ENCODE assay signal across 25 cellular contexts in the genomic region with DNA sequence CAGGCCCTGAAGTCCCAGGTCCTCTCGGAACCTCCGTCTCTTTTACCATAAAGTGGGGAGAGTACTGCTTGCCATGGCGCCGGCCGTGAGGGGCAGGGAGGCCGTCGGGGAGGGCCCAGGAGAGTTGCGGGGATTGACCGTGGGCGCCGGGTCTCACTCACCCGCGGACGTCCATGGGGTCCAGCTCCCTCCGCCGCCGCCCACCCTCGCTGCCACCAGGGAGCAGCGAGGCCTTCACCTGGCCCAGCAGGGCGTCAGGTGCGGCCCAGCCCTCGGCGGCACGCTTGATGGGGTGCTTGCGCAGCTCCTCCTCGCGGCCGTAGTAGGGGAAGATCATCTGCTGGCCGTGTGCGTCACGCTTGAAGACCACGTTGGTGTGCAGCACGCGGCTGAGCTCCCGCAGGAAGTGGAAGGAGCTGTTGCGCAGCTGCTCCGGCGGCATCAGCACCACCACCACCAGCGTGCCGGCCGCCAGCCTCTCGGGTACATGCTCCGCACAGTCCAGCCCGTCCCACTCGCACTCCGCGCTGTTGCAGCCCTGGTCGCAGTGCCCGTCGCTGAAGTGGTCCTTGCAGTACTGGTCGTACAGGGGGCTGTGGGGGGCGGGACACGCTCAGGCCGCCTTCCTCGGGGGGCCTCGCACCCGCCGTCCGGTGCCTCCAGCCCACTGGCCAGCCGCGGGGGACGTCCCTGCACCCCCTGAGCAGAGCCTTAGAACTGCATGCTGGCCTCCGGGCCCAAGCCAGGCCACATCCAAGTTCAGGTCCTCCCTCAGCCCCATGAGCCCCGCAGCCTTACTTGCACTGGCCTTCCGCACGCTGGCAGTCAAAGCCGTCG.
"Had no signal": no experiment of that assay in that cellular context is flagged by ENCODE, and none has a peak within 500 bp of the region (broad histone marks: within the 10 kb centered on the region; RNA-seq: fewer than 3 reads in every experiment).

No MANE protein-coding gene starts in this region.

- H3K27ac Mint-ChIP-seq: nephron progenitor cell; stimulated activated effector memory CD8-positive, alpha-beta T cell treated with anti-CD3 and anti-CD28 coated beads, Interleukin-12 subunit alpha, Interleukin-12 subunit beta, amount 100 ng/mL, for 72 hours had no signal

- H3K27me3 ChIP-seq: dorsolateral prefrontal cortex, esophagus muscularis mucosa, foreskin keratinocyte, heart right ventricle, left lung, ovary, sigmoid colon, stomach, thyroid gland had no signal

- H3K36me3 ChIP-seq: ovary had no signal

- H3K4me3 ChIP-seq: dorsolateral prefrontal cortex, esophagus muscularis mucosa, heart right ventricle, left lung, ovary, psoas muscle, sigmoid colon, stomach, thyroid gland had no signal

- H3K4me1 ChIP-seq: foreskin keratinocyte, left lung, psoas muscle, sigmoid colon, stomach, thyroid gland had no signal

- H3K4me3 Mint-ChIP-seq: naive thymus-derived CD8-positive, alpha-beta T cell; nephron progenitor cell; stimulated activated effector memory CD8-positive, alpha-beta T cell treated with anti-CD3 and anti-CD28 coated beads, Interleukin-12 subunit alpha, Interleukin-12 subunit beta, amount 100 ng/mL, for 72 hours had no signal

- DNase-seq: dorsolateral prefrontal cortex; effector CD4-positive, alpha-beta T cell; foreskin keratinocyte; glutamatergic neuron; heart right ventricle; hippocampal formation; left cardiac atrium; left lung; naive thymus-derived CD8-positive, alpha-beta T cell; nephron progenitor cell; occipital lobe; ovary; posterior cingulate gyrus; psoas muscle; right cardiac atrium; sigmoid colon; stimulated activated CD4-positive, alpha-beta T cell treated with anti-CD3 and anti-CD28 coated beads, Interleukin-2, amount 100 ng/mL, for 24 hours; stimulated activated CD4-positive, alpha-beta T cell treated with anti-CD3 and anti-CD28 coated beads, Interleukin-4, amount 100 ng/mL, for 24 hours; stimulated activated naive CD4-positive, alpha-beta T cell treated with Interleukin-2 at 50 U/mL for 16 hours; stomach; thyroid gland; trophoblast cell had no signal

- H3K9me3 Mint-ChIP-seq: naive thymus-derived CD8-positive, alpha-beta T cell; nephron progenitor cell; stimulated activated effector memory CD8-positive, alpha-beta T cell treated with anti-CD3 and anti-CD28 coated beads, Interleukin-12 subunit alpha, Interleukin-12 subunit beta, amount 100 ng/mL, for 72 hours had no signal

- H3K27ac ChIP-seq: esophagus muscularis mucosa, foreskin keratinocyte, left lung, ovary, psoas muscle, stomach, thyroid gland had no signal

- H3K9me3 ChIP-seq: esophagus muscularis mucosa, heart right ventricle, left lung, ovary, psoas muscle, sigmoid colon, stomach, thyroid gland had no signal

- ATAC-seq: foreskin keratinocyte; heart right ventricle; left cardiac atrium; left lung; naive thymus-derived CD8-positive, alpha-beta T cell; psoas muscle; right cardiac atrium; stimulated activated effector memory CD8-positive, alpha-beta T cell treated with anti-CD3 and anti-CD28 coated beads, Interleukin-12 subunit alpha, Interleukin-12 subunit beta, amount 100 ng/mL, for 72 hours had no signal

- FAIRE-seq: islet of Langerhans had no signal

- H3K4me1 Mint-ChIP-seq: naive thymus-derived CD8-positive, alpha-beta T cell; nephron progenitor cell; stimulated activated effector memory CD8-positive, alpha-beta T cell treated with anti-CD3 and anti-CD28 coated beads, Interleukin-12 subunit alpha, Interleukin-12 subunit beta, amount 100 ng/mL, for 72 hours had no signal
